ENCODE assay signal across 9 cellular contexts in the genomic region with DNA sequence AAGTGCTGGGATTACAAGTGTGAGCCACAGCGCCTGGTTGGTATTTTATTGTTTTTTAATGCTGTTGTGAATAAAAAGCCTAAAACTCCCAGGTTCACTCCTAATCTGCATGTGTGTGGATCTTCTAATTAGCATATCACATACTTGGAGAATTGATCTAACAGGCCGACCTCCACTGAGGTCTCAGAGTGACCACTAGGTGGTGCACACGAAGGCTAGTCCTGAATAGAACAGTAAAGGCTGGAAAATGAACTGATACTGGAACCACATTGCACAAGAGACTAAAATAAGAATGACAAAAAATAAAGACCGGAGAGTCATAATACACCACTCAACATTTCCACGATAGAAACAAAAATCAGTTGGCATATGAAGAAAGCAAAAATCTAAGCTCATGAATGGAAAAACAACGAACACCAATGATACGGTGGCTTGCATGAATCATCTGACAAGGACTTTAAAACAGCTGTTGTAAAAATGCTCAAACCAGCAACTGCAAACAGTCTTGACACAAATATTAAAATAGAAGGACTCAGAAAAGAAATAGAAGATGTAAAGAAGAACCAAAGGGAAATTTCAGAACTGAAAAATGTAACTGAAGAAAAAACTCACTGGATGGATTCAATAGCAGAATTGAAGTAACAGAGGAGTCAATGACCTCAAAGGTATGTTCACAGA. TPM values are rescaled to one million over a fixed set of nuclear protein-coding genes. Genes with fewer than 3 reads are reported as not detected.
DNase-seq lines count a peak whose midpoint lies in the region; ATAC-seq, FAIRE-seq and TF ChIP-seq lines count a peak whose summit lies in the region.
"Had no signal": no experiment of that assay in that cellular context is flagged by ENCODE, and none has a peak within 500 bp of the region (broad histone marks: within the 10 kb centered on the region; RNA-seq: fewer than 3 reads in every experiment).

No MANE protein-coding gene starts in this region.

- no peak for ATAC-seq in gastroesophageal sphincter
- peak; percentile 29 for ATAC-seq in stimulated activated naive CD8-positive, alpha-beta T cell treated with anti-CD3 and anti-CD28 coated beads, Interleukin-15, Interleukin-2, amounts not matched to agents 100 U/mL and 50 U/mL, for 24 hours

- H3K9me3 ChIP-seq in WERI-Rb-1 (ENCODE audit: severe bottlenecking) (no peaks in the 10 kb centered on the region), gastroesophageal sphincter (peaks cover 0 to 16% (median 0%) of the 10 kb centered on the region in 3 donors)

- H3K36me3 ChIP-seq in WERI-Rb-1, result no peaks in the 10 kb centered on the region
- H3K36me3 ChIP-seq in gastroesophageal sphincter, result no peaks in the 10 kb centered on the region

- no peak for DNase-seq in D721Med (ENCODE audit: insufficient read length, low spot score)
- peak; percentile 69 for DNase-seq in HT-29 (ENCODE audit: low spot score)
- DNase-seq in WERI-Rb-1, result peak; percentile 60
- DNase-seq in stimulated activated naive CD8-positive, alpha-beta T cell treated with anti-CD3 and anti-CD28 coated beads, Interleukin-15, Interleukin-2, amounts not matched to agents 100 U/mL and 50 U/mL, for 24 hours, result peak; percentile 55
- DNase-seq in substantia nigra (lab: John Stamatoyannopoulos, UW), result no peak
- DNase-seq in globus pallidus (ENCODE audit: low spot score), result no peak
- DNase-seq in occipital lobe (lab: John Stamatoyannopoulos, UW), result no peak

- 31 to 50% methylated on average over 5 to 7 of the region's 7 CpGs for WGBS in gastroesophageal sphincter (ENCODE audit: low coverage in 1 of 2), 2 donors

- H3K4me1 ChIP-seq in gastroesophageal sphincter, result peaks cover 0 to 11% (median 8%) of the 10 kb centered on the region in 3 donors

- H3K27me3 ChIP-seq in WERI-Rb-1 (ENCODE audit: insufficient read depth, low read depth, severe bottlenecking), result no peaks in the 10 kb centered on the region
- H3K27me3 ChIP-seq in gastroesophageal sphincter, result peaks cover 43% of the 10 kb centered on the region

- TF ChIP-seq CTCF in D721Med (IDR thresholded peaks at IDR 0.05; ENCODE audit: insufficient read depth, missing control alignments) (peak; percentile 33), WERI-Rb-1 (IDR thresholded peaks at IDR 0.05; ENCODE audit: low read depth, low read length) (peak; percentile 78), gastroesophageal sphincter (IDR thresholded peaks at IDR 0.05) (peak in 3 of 4 experiments; percentile 34 to 55 (median 34))

- H3K27ac ChIP-seq in WERI-Rb-1, result no peak overlapping the region
- H3K27ac ChIP-seq in gastroesophageal sphincter, result no peak overlapping the region
- H3K27ac ChIP-seq in substantia nigra (ENCODE audit: low read depth, low read length, poor library complexity, severe bottlenecking), result no peak overlapping the region
- H3K27ac ChIP-seq: SK-N-MC had no signal

- TF ChIP-seq POLR2A in gastroesophageal sphincter (IDR thresholded peaks at IDR 0.05), result no peak

- TF ChIP-seq EP300 in gastroesophageal sphincter (IDR thresholded peaks at IDR 0.05), result no peak

- FAIRE-seq in D721Med (lab: Jason Lieb, UNC), result no peak

- H3K4me3 ChIP-seq in WERI-Rb-1 (ENCODE audit: low read depth, low read length), result no peak overlapping the region
- H3K4me3 ChIP-seq in gastroesophageal sphincter, result no peak overlapping the region
- H3K4me3 ChIP-seq: SK-N-MC had no signal

RNA-seq across cellular contexts. Expression of a gene that starts 19.2 kb away (rescaled TPM):
- 161 and 183 TPM in 2 replicates for total RNA-seq in HT-29 (2014; rRNA removed; shearing (Covaris generic))
- total RNA-seq in gastroesophageal sphincter (10 to 100 TPM; 30.0 to 58.3 (median 46.4) TPM), occipital lobe (13.1 TPM)

RNA-seq across cellular contexts. Expression of a gene that starts 32.8 kb away (rescaled TPM):
- 0.03 and 0.13 TPM in 2 replicates for total RNA-seq in HT-29 (2014; rRNA removed; shearing (Covaris generic))
- total RNA-seq in gastroesophageal sphincter (not detected), occipital lobe (not detected)

Comparison
In these comparisons a context has a peak if more than half of its experiments do, and no peak if none do; other contexts are left out.
1. DNase-seq: peak in HT-29 (single experiment), WERI-Rb-1 (single experiment) and stimulated activated naive CD8-positive, alpha-beta T cell treated with anti-CD3 and anti-CD28 coated beads, Interleukin-15, Interleukin-2, amounts not matched to agents 100 U/mL and 50 U/mL, for 24 hours (single experiment); none in D721Med (single experiment), substantia nigra (0 of 49), globus pallidus (single experiment) and occipital lobe (single experiment).
2. Peak in every context shown above with its lines, with median percentiles within 50 percentile points of each other: CTCF ChIP-seq.